12 cellular contexts compared by ENCODE assay signal in the genomic region with DNA sequence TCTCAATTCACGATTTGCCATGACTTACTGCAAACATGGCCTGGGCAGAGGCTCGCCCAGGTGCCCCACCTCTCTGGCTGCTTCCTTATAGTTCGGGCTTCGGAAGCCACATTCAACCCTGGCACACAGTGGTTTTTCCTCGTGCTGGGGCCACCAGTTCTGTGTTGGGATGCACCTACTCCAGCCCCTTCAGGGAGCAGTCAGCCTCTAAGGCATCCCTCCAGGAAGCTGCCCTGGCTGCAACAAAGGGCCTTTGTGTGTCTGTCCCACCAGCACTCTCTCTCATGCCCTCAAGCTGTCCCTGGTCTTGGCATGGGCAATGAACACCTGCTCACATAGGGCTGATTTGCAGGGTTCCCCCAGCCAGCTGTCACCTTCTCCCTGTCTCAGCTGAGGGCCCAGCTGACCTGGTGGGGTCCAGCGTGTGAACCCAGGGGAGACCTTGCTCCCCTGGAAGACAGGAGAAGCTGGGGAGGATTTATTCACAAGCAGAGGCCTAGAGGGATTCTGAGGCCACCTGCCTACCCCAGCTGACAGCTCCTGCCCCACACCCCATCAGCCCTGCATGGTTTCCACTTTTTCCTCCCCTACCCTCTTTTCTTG. TPM values are rescaled to one million over a fixed set of nuclear protein-coding genes. Genes with fewer than 3 reads are reported as not detected.
A peak's percentile ranks its signal among the peaks of the same experiment; 100 is the strongest.
DNase-seq lines count a peak whose midpoint lies in the region; ATAC-seq and TF ChIP-seq lines count a peak whose summit lies in the region.
"Had no signal": no experiment of that assay in that cellular context is flagged by ENCODE, and none has a peak within 500 bp of the region (broad histone marks: within the 10 kb centered on the region; RNA-seq: fewer than 3 reads in every experiment).

No MANE protein-coding gene starts in this region.

- peaks cover 27% of the 10 kb centered on the region for H3K27me3 Mint-ChIP-seq in activated CD8-positive, alpha-beta T cell treated with anti-CD3 and anti-CD28 coated beads, Interleukin-2, amount 10 ng/mL, durations not matched to agents 7 days and 5 days (ENCODE audit: low read depth)
- H3K27me3 Mint-ChIP-seq in activated CD8-positive, alpha-beta T cell treated with anti-CD3 and anti-CD28 coated beads for 36 hours, result peaks cover 29% of the 10 kb centered on the region

- H3K4me3 ChIP-seq in duodenal mucosa (ENCODE audit: low read depth in 1 of 2, low read length in 2 of 2) (no peak overlapping the region), prostate gland (no peak overlapping the region)

- 31% methylated on average over 6 of the region's 6 CpGs for WGBS in prostate gland

- no peak for TF ChIP-seq POLR2A in prostate gland (IDR thresholded peaks at IDR 0.05)

- peaks cover 22% of the 10 kb centered on the region for H3K36me3 Mint-ChIP-seq in activated CD8-positive, alpha-beta T cell treated with anti-CD3 and anti-CD28 coated beads, Interleukin-2, amount 10 ng/mL, durations not matched to agents 7 days and 5 days (ENCODE audit: low read depth)
- peaks cover 30% of the 10 kb centered on the region for H3K36me3 Mint-ChIP-seq in activated CD8-positive, alpha-beta T cell treated with anti-CD3 and anti-CD28 coated beads for 36 hours (ENCODE audit: low read depth)

- intact Hi-C loops in activated CD8-positive, alpha-beta T cell treated with anti-CD3 and anti-CD28 coated beads for 36 hours (cut with micrococcal nuclease), result no loop called here
- intact Hi-C loops in prostate gland (cut with DNase I), result no loop called here

- H3K36me3 ChIP-seq in duodenal mucosa (ENCODE audit: control insufficient read depth in 1 of 2, insufficient read depth in 2 of 2, low read length in 2 of 2), result peaks cover 15 to 30% of the 10 kb centered on the region in 2 donors
- H3K36me3 ChIP-seq in prostate gland, result peaks cover 2 to 10% of the 10 kb centered on the region in 2 donors

- H3K9me3 ChIP-seq in duodenal mucosa (ENCODE audit: control insufficient read depth in 1 of 2, low read length in 2 of 2) (no peaks in the 10 kb centered on the region), prostate gland (no peaks in the 10 kb centered on the region)

- H3K27ac ChIP-seq in duodenal mucosa (ENCODE audit: low read depth, low read length), result peak overlapping the region; percentile 15
- H3K27ac ChIP-seq in prostate gland, result no peak overlapping the region

- no peaks in the 10 kb centered on the region for H3K9me3 Mint-ChIP-seq in activated CD8-positive, alpha-beta T cell treated with anti-CD3 and anti-CD28 coated beads, Interleukin-2, amount 10 ng/mL, durations not matched to agents 7 days and 5 days (ENCODE audit: insufficient read depth)
- no peaks in the 10 kb centered on the region for H3K9me3 Mint-ChIP-seq in activated CD8-positive, alpha-beta T cell treated with anti-CD3 and anti-CD28 coated beads for 36 hours

- no peak for DNase-seq in activated CD8-positive, alpha-beta T cell treated with anti-CD3 and anti-CD28 coated beads, Interleukin-2, amount 10 ng/mL, durations not matched to agents 7 days and 5 days
- no peak for DNase-seq in activated CD8-positive, alpha-beta T cell treated with anti-CD3 and anti-CD28 coated beads for 36 hours
- DNase-seq in NCI-H2196 treated with DMSO at 0.1 percent for 48 hours (lab: John Stamatoyannopoulos, UW; ENCODE audit: unreplicated experiment), result peak; percentile 80
- DNase-seq in prostate gland (ENCODE audit: low spot score), result peak; percentile 36
- no peak for DNase-seq in stimulated activated CD8-positive, alpha-beta memory T cell treated with anti-CD3 and anti-CD28 coated beads, Interleukin-4, amount 100 ng/mL, for 48 hours
- no peak for DNase-seq in GM19238 (ENCODE audit: insufficient read length, low spot score)
- DNase-seq: AML-193; stimulated activated CD4-positive, alpha-beta T cell treated with anti-CD3 and anti-CD28 coated beads, Interleukin-4, amount 100 ng/mL, for 4 hours had no signal

- no peak for ATAC-seq in activated CD8-positive, alpha-beta T cell treated with anti-CD3 and anti-CD28 coated beads, Interleukin-2, amount 10 ng/mL, durations not matched to agents 7 days and 5 days
- no peak for ATAC-seq in activated CD8-positive, alpha-beta T cell treated with anti-CD3 and anti-CD28 coated beads for 36 hours
- ATAC-seq in HG03442 (IDR thresholded peaks at IDR 0.05; ENCODE audit: unreplicated experiment), result no peak

- TF ChIP-seq CTCF in activated CD8-positive, alpha-beta T cell treated with anti-CD3 and anti-CD28 coated beads for 36 hours (IDR thresholded peaks at IDR 0.05), result no peak
- TF ChIP-seq CTCF in prostate gland (IDR thresholded peaks at IDR 0.05), result no peak

- H3K4me3 Mint-ChIP-seq in activated CD8-positive, alpha-beta T cell treated with anti-CD3 and anti-CD28 coated beads, Interleukin-2, amount 10 ng/mL, durations not matched to agents 7 days and 5 days, result peak overlapping the region; percentile 5
- H3K4me3 Mint-ChIP-seq in activated CD8-positive, alpha-beta T cell treated with anti-CD3 and anti-CD28 coated beads for 36 hours, result no peak overlapping the region

- H3K27me3 ChIP-seq in duodenal mucosa (ENCODE audit: control insufficient read depth in 1 of 2, insufficient read depth in 2 of 2, low read length in 2 of 2), result peaks cover 10 to 15% of the 10 kb centered on the region in 2 donors
- no peaks in the 10 kb centered on the region for H3K27me3 ChIP-seq in prostate gland (replicated peaks; ENCODE audit: insufficient read depth)

- H3K4me1 ChIP-seq in duodenal mucosa (ENCODE audit: control insufficient read depth in 1 of 2, insufficient read depth in 2 of 2, low read length in 2 of 2), result peaks cover 51 to 73% of the 10 kb centered on the region in 2 donors
- H3K4me1 ChIP-seq in prostate gland (replicated peaks), result no peaks in the 10 kb centered on the region

- peak overlapping the region in 1 of 2 donors; percentile 40 for H3K9ac ChIP-seq in duodenal mucosa (ENCODE audit: low read depth in 1 of 2, low read length in 2 of 2)

- POLR2A ChIA-PET in activated CD8-positive, alpha-beta T cell treated with anti-CD3 and anti-CD28 coated beads, Interleukin-2, amount 10 ng/mL, durations not matched to agents 7 days and 5 days (lab: Charles Lee), result interaction anchor here (0.7 to 3.5 kb wide), 2 partner anchors 10 to 17 kb away, joined by 5 to 18 read pairs; a partner anchor contains a TSS
- POLR2A ChIA-PET in activated CD8-positive, alpha-beta T cell treated with anti-CD3 and anti-CD28 coated beads for 36 hours (lab: Charles Lee), result interaction anchor here (0.7 to 29.2 kb wide), 10 partner anchors 8 to 538 kb away, joined by 3 to 505 read pairs (median 8); a partner anchor contains a TSS

- CTCF ChIA-PET in activated CD8-positive, alpha-beta T cell treated with anti-CD3 and anti-CD28 coated beads, Interleukin-2, amount 10 ng/mL, durations not matched to agents 7 days and 5 days (lab: Charles Lee), result interaction anchor here (0.9 to 1.5 kb wide), 3 partner anchors 22 to 158 kb away, joined by 3 to 5 read pairs (median 3); no protein-coding TSS in a partner anchor
- CTCF ChIA-PET in activated CD8-positive, alpha-beta T cell treated with anti-CD3 and anti-CD28 coated beads for 36 hours (lab: Charles Lee), result interaction anchor here (1.0 kb wide), 1 partner anchor 10 kb away, joined by 3 read pairs; a partner anchor contains a TSS

- peaks cover 27% of the 10 kb centered on the region for H3K4me1 Mint-ChIP-seq in activated CD8-positive, alpha-beta T cell treated with anti-CD3 and anti-CD28 coated beads, Interleukin-2, amount 10 ng/mL, durations not matched to agents 7 days and 5 days (ENCODE audit: low read depth)
- peaks cover 20% of the 10 kb centered on the region for H3K4me1 Mint-ChIP-seq in activated CD8-positive, alpha-beta T cell treated with anti-CD3 and anti-CD28 coated beads for 36 hours (ENCODE audit: low read depth)

- no peak overlapping the region for H3K27ac Mint-ChIP-seq in activated CD8-positive, alpha-beta T cell treated with anti-CD3 and anti-CD28 coated beads, Interleukin-2, amount 10 ng/mL, durations not matched to agents 7 days and 5 days
- no peak overlapping the region for H3K27ac Mint-ChIP-seq in activated CD8-positive, alpha-beta T cell treated with anti-CD3 and anti-CD28 coated beads for 36 hours

RNA-seq across cellular contexts. Expression of a gene that starts 0.8 kb away (rescaled TPM):
- total RNA-seq in activated CD8-positive, alpha-beta T cell treated with anti-CD3 and anti-CD28 coated beads, Interleukin-2, amount 10 ng/mL, durations not matched to agents 7 days and 5 days, result not detected
- under 1 TPM in 1 of 2 experiments, not detected in 1; 0.31 TPM for total RNA-seq in activated CD8-positive, alpha-beta T cell treated with anti-CD3 and anti-CD28 coated beads for 36 hours
- 1 to 10 TPM in 1 of 2 donors, under 1 TPM in 1; 0.32 to 5.0 TPM for total RNA-seq in prostate gland

RNA-seq across cellular contexts. Expression of a gene that starts 1.9 kb away (rescaled TPM):
- total RNA-seq in activated CD8-positive, alpha-beta T cell treated with anti-CD3 and anti-CD28 coated beads, Interleukin-2, amount 10 ng/mL, durations not matched to agents 7 days and 5 days, result 10 to 100 TPM; 27.2 to 30.5 TPM
- 10 to 100 TPM; 33.5 to 33.9 TPM for total RNA-seq in activated CD8-positive, alpha-beta T cell treated with anti-CD3 and anti-CD28 coated beads for 36 hours
- 10 to 100 TPM; 21.1 to 26.6 TPM for total RNA-seq in prostate gland

RNA-seq across cellular contexts. Expression of a gene that starts 7.7 kb away (rescaled TPM):
- 1 to 10 TPM; 2.6 to 3.4 TPM for total RNA-seq in activated CD8-positive, alpha-beta T cell treated with anti-CD3 and anti-CD28 coated beads, Interleukin-2, amount 10 ng/mL, durations not matched to agents 7 days and 5 days
- total RNA-seq in activated CD8-positive, alpha-beta T cell treated with anti-CD3 and anti-CD28 coated beads for 36 hours, result 1 to 10 TPM; 5.4 to 7.2 TPM
- total RNA-seq in prostate gland, result 10 to 100 TPM in 1 of 2 donors, 1 to 10 TPM in 1; 4.0 to 16.1 TPM

RNA-seq across cellular contexts. Expression of a gene that starts 10.2 kb away (rescaled TPM):
- total RNA-seq in activated CD8-positive, alpha-beta T cell treated with anti-CD3 and anti-CD28 coated beads, Interleukin-2, amount 10 ng/mL, durations not matched to agents 7 days and 5 days, result 10 to 100 TPM; 37.6 to 37.9 TPM
- total RNA-seq in activated CD8-positive, alpha-beta T cell treated with anti-CD3 and anti-CD28 coated beads for 36 hours, result 10 to 100 TPM; 54.4 to 56.0 TPM
- 10 to 100 TPM; 54.3 to 57.1 TPM for total RNA-seq in prostate gland

RNA-seq across cellular contexts. Expression of a gene that starts 15.4 kb away (rescaled TPM):
- not detected for total RNA-seq in activated CD8-positive, alpha-beta T cell treated with anti-CD3 and anti-CD28 coated beads, Interleukin-2, amount 10 ng/mL, durations not matched to agents 7 days and 5 days
- total RNA-seq in activated CD8-positive, alpha-beta T cell treated with anti-CD3 and anti-CD28 coated beads for 36 hours, result not detected
- 1 to 10 TPM in 1 of 2 donors, not detected in 1; 7.2 TPM for total RNA-seq in prostate gland
- total RNA-seq: cerebellum, temporal lobe had no signal

Comparison
In these comparisons a context has a peak if more than half of its experiments do, and no peak if none do; other contexts are left out.
1. DNase-seq: peak in NCI-H2196 treated with DMSO at 0.1 percent for 48 hours (single experiment) and prostate gland (single experiment); none in activated CD8-positive, alpha-beta T cell treated with anti-CD3 and anti-CD28 coated beads, Interleukin-2, amount 10 ng/mL, durations not matched to agents 7 days and 5 days (single experiment), activated CD8-positive, alpha-beta T cell treated with anti-CD3 and anti-CD28 coated beads for 36 hours (single experiment), stimulated activated CD8-positive, alpha-beta memory T cell treated with anti-CD3 and anti-CD28 coated beads, Interleukin-4, amount 100 ng/mL, for 48 hours (single experiment) and GM19238 (single experiment).